In genomic region chr6:160029525-160029924, GRCh38 we compare ENCODE assay signal across 12 cellular contexts.
DNase-seq lines count a peak whose midpoint lies in the region; ATAC-seq and TF ChIP-seq lines count a peak whose summit lies in the region.
"Had no signal": no experiment of that assay in that cellular context is flagged by ENCODE, and none has a peak within 500 bp of the region (broad histone marks: within the 10 kb centered on the region; RNA-seq: fewer than 3 reads in every experiment).

No MANE protein-coding gene starts in this region.

- ATAC-seq in GM23338 (no peak), body of pancreas (no peak), omental fat pad (ENCODE audit: low FRiP score) (no peak), GM21367 (IDR thresholded peaks at IDR 0.05; ENCODE audit: unreplicated experiment) (no peak), GM18873 (IDR thresholded peaks at IDR 0.05; ENCODE audit: low FRiP score, unreplicated experiment) (no peak)

- H3K9me3 Mint-ChIP-seq in GM23338, result no peaks in the 10 kb centered on the region; the same call in 2 of the 3 replicates
- H3K9me3 Mint-ChIP-seq: activated naive CD4-positive, alpha-beta T cell treated with anti-CD3 and anti-CD28 coated beads for 36 hours; CD4-positive, CD25-positive, alpha-beta regulatory T cell had no signal

- no peak overlapping the region for H2AFZ ChIP-seq in GM23338

- DNase-seq in GM23338 (ENCODE audit: low spot score), result no peak
- no peak for DNase-seq in body of pancreas
- no peak for DNase-seq in omental fat pad (ENCODE audit: low spot score)
- no peak for DNase-seq in superior temporal gyrus (ENCODE audit: extremely low spot score)
- DNase-seq: activated naive CD4-positive, alpha-beta T cell treated with anti-CD3 and anti-CD28 coated beads for 36 hours; CD4-positive, CD25-positive, alpha-beta regulatory T cell; NCI-H446 treated with DMSO at 0.1 percent for 48 hours had no signal

- H3K9me2 ChIP-seq in GM23338 (ENCODE audit: insufficient read depth), result no peaks in the 10 kb centered on the region

- peaks cover 25% of the 10 kb centered on the region for H4K20me1 ChIP-seq in GM23338 (replicated peaks; ENCODE audit: insufficient read depth)

- H3K36me3 ChIP-seq in GM23338 (ENCODE audit: insufficient read depth), result peaks cover 21% of the 10 kb centered on the region
- H3K36me3 ChIP-seq in body of pancreas (replicated peaks in 1 of 2; ENCODE audit: insufficient read depth in 1 of 2, low read depth in 2 of 2), result peaks cover 6 to 10% of the 10 kb centered on the region in 2 donors
- peaks cover 37 to 45% (median 41%) of the 10 kb centered on the region in 3 donors for H3K36me3 ChIP-seq in skeletal muscle tissue (ENCODE audit: control insufficient read depth in 3 of 3, insufficient read depth in 3 of 3, low read length in 3 of 3)

- H3K79me2 ChIP-seq in GM23338 (replicated peaks; ENCODE audit: insufficient read depth), result no peaks in the 10 kb centered on the region

- intact Hi-C loops in body of pancreas (cut with DNase I), result no loop called here

- H3K27me3 Mint-ChIP-seq in GM23338 (ENCODE audit: insufficient read depth, low read depth, poor library complexity), result peaks cover 1% of the 10 kb centered on the region
- H3K27me3 Mint-ChIP-seq: CD4-positive, CD25-positive, alpha-beta regulatory T cell had no signal

- no peak overlapping the region for H3K4me2 ChIP-seq in GM23338

- H3K27me3 ChIP-seq in GM23338 (ENCODE audit: insufficient read depth) (no peaks in the 10 kb centered on the region), body of pancreas (no peaks in the 10 kb centered on the region), layer of hippocampus (ENCODE audit: control insufficient read depth, insufficient read depth, low read length) (no peaks in the 10 kb centered on the region), skeletal muscle tissue (ENCODE audit: control insufficient read depth in 3 of 3, insufficient read depth in 3 of 3, low read length in 3 of 3) (no peaks in the 10 kb centered on the region)
- H3K27me3 ChIP-seq: MG63 had no signal

- H3K9me3 ChIP-seq in body of pancreas (no peaks in the 10 kb centered on the region), skeletal muscle tissue (ENCODE audit: control insufficient read depth in 3 of 3, low read length in 3 of 3) (no peaks in the 10 kb centered on the region)
- H3K9me3 ChIP-seq: MG63 had no signal

- peak overlapping the region in 1 of 3 donors; percentile 62 for H3K9ac ChIP-seq in skeletal muscle tissue (ENCODE audit: low read depth in 1 of 3, low read length in 3 of 3)

- H3K4me1 Mint-ChIP-seq in GM23338, result no peaks in the 10 kb centered on the region

- no peaks in the 10 kb centered on the region for H3K4me1 ChIP-seq in GM23338 (ENCODE audit: insufficient read depth)
- peaks cover 31% of the 10 kb centered on the region for H3K4me1 ChIP-seq in body of pancreas
- H3K4me1 ChIP-seq in skeletal muscle tissue (ENCODE audit: control insufficient read depth in 3 of 3, insufficient read depth in 3 of 3, low read length in 3 of 3), result peaks cover 36 to 40% (median 40%) of the 10 kb centered on the region in 3 donors

- no peak for TF ChIP-seq POLR2A in body of pancreas (IDR thresholded peaks at IDR 0.05)

- 88 to 90% methylated on average over 11 of the region's 11 CpGs for WGBS in body of pancreas, 2 donors

- no peak overlapping the region for H3K4me3 ChIP-seq in GM23338
- H3K4me3 ChIP-seq in body of pancreas, result no peak overlapping the region
- no peak overlapping the region for H3K4me3 ChIP-seq in skeletal muscle tissue (ENCODE audit: low read length in 3 of 3)
- H3K4me3 ChIP-seq: MG63 had no signal

- H3K27ac Mint-ChIP-seq in GM23338, result peak overlapping the region; percentile 35; the same call in 1 of the 2 replicates
- H3K27ac Mint-ChIP-seq: activated naive CD4-positive, alpha-beta T cell treated with anti-CD3 and anti-CD28 coated beads for 36 hours had no signal

- H3K4me3 Mint-ChIP-seq in GM23338, result no peak overlapping the region
- H3K4me3 Mint-ChIP-seq: activated naive CD4-positive, alpha-beta T cell treated with anti-CD3 and anti-CD28 coated beads for 36 hours; CD4-positive, CD25-positive, alpha-beta regulatory T cell had no signal

- H3F3A ChIP-seq in GM23338 (replicated peaks; ENCODE audit: low read depth), result no peaks in the 10 kb centered on the region

- 0 out of 2 replicates have a peak overlapping the region, but pooled peaks have one; percentile 63 for H3K27ac ChIP-seq in GM23338 (ENCODE audit: low read depth)
- peak overlapping the region; percentile 17 to 72 (median 70) for H3K27ac ChIP-seq in body of pancreas
- H3K27ac ChIP-seq in layer of hippocampus (ENCODE audit: low read depth, low read length), result peak overlapping the region; percentile 32
- H3K27ac ChIP-seq in skeletal muscle tissue (ENCODE audit: low read depth, low read length), result peak overlapping the region; percentile 66

- no peak for TF ChIP-seq CTCF in GM23338 (conservative IDR thresholded peaks at IDR 0.05; ENCODE audit: low read depth in 2 of 2)
- no peak for TF ChIP-seq CTCF in body of pancreas (IDR thresholded peaks at IDR 0.05)
- TF ChIP-seq CTCF in omental fat pad (IDR thresholded peaks at IDR 0.05), result no peak

- peaks cover 77% of the 10 kb centered on the region for H3K36me3 Mint-ChIP-seq in GM23338 (ENCODE audit: low read depth)

TF ChIP-seq in GM23338, 12 proteins besides CTCF, POLR2A, EP300 and RAD21 (continues in another document):
- TF ChIP-seq REST (IDR thresholded peaks at IDR 0.05; ENCODE audit: unreplicated experiment), result no peak
- no peak for TF ChIP-seq JUNB (IDR thresholded peaks at IDR 0.05; ENCODE audit: unreplicated experiment)
- TF ChIP-seq NANOG (IDR thresholded peaks at IDR 0.05; ENCODE audit: borderline replicate concordance), result no peak
- no peak for TF ChIP-seq ZNF331 (CRISPR knock-in tag; IDR thresholded peaks at IDR 0.05; ENCODE audit: low read depth)
- TF ChIP-seq EZH2 (IDR thresholded peaks at IDR 0.05; ENCODE audit: low read depth, unreplicated experiment), result no peak
- no peak for TF ChIP-seq ETS1 (IDR thresholded peaks at IDR 0.05)
- TF ChIP-seq POLR2AphosphoS5 (IDR thresholded peaks at IDR 0.05; ENCODE audit: low read depth), result no peak
- TF ChIP-seq CREB1 (CRISPR knock-in tag; IDR thresholded peaks at IDR 0.05; ENCODE audit: low read depth), result no peak
